Comparison of ENCODE assay signal across 9 cellular contexts in the genomic region with DNA sequence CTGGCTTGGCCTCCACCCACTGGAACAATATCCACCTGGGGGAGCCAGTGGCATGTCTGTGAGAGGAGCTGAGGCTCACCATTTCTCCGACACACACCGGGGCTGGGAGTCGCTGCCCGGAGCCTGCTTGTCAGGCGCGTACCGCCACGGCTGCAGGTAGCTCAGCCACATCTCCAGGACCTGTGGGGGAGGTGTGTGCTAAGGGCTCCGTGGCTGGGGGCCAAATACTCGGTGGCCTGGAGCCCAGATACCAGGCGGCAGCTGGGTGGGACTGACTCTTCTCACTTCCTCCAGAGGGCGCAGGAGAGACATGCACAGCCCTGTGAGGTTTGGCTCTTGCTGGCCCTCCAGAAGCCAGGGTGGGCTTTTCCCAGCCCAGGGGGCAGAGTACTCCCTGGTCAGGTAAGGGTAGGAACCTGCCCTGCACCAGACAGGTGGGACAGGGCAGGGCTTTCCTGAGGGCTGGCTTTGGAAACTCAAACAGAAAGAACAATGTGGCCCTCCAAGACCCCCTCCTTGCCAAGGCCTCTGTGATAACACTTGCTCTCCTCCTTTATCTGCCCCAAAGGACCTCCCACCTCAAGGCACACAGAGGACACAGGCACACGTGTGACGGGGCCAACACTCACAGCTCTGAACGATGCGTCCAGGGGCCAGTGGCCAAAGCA. TPM values are rescaled to one million over a fixed set of nuclear protein-coding genes. Genes with fewer than 3 reads are reported as not detected.
DNase-seq lines count a peak whose midpoint lies in the region; FAIRE-seq and TF ChIP-seq lines count a peak whose summit lies in the region.
"Not testable (repeated sequence)": the region's sequence is repeated elsewhere in the genome, so short reads cannot be mapped to it uniquely, and the experiment has no call there.
"Had no signal": no experiment of that assay in that cellular context is flagged by ENCODE, and none has a peak within 500 bp of the region (broad histone marks: within the 10 kb centered on the region; RNA-seq: fewer than 3 reads in every experiment).

No MANE protein-coding gene starts in this region.

- H3K9me3 ChIP-seq in left ventricle myocardium inferior (replicated peaks), result not testable (repeated sequence)

- TF ChIP-seq CTCF in left ventricle myocardium inferior (IDR thresholded peaks at IDR 0.05; ENCODE audit: borderline replicate concordance) (peak; percentile 74), nephron progenitor cell (IDR thresholded peaks at IDR 0.05) (peak; percentile 47)

- not testable (repeated sequence) for H3K27me3 ChIP-seq in left ventricle myocardium inferior (ENCODE audit: low read depth)

- intact Hi-C loops in left ventricle myocardium inferior (cut with micrococcal nuclease), result not testable (repeated sequence)

- peaks cover 15 to 19% (median 16%) of the 10 kb centered on the region in 3 donors for H3K4me1 Mint-ChIP-seq in IgD-negative memory B cell
- not testable (repeated sequence) for H3K4me1 Mint-ChIP-seq in nephron progenitor cell

- not testable (repeated sequence) for H3K4me1 ChIP-seq in left ventricle myocardium inferior

- H3K36me3 Mint-ChIP-seq in IgD-negative memory B cell; nephron progenitor cell (ENCODE audit: low read depth): not testable (repeated sequence)

- FAIRE-seq in urothelium cell line (lab: Jason Lieb, UNC), result peak; percentile 95

- not testable (repeated sequence) for H3K27me3 Mint-ChIP-seq in IgD-negative memory B cell; nephron progenitor cell (ENCODE audit: low read depth, poor library complexity)

- not testable (repeated sequence) for H3K27ac ChIP-seq in left ventricle myocardium inferior (replicated peaks)

- H3K9me3 Mint-ChIP-seq in IgD-negative memory B cell, nephron progenitor cell: not testable (repeated sequence)

- peak overlapping the region; percentile 27 to 98 (median 78) for H3K27ac Mint-ChIP-seq in IgD-negative memory B cell
- not testable (repeated sequence) for H3K27ac Mint-ChIP-seq in nephron progenitor cell

- DNase-seq in EH (ENCODE audit: low read depth), result peak; percentile 52
- DNase-seq in NCI-H2227 (lab: John Stamatoyannopoulos, UW; ENCODE audit: unreplicated experiment), result peak; percentile 59
- DNase-seq in SKM-1 treated with dmso at 0.1 percent for 144 hours (lab: John Stamatoyannopoulos, UW; ENCODE audit: unreplicated experiment), result peak; percentile 5
- DNase-seq in cerebellar cortex (ENCODE audit: low spot score), result peak; percentile 77
- DNase-seq in left ventricle myocardium inferior, result peak; percentile 73
- peak; percentile 44 for DNase-seq in nephron progenitor cell
- DNase-seq in urothelium cell line (ENCODE audit: low spot score), result peak; percentile 45

- H3K4me3 Mint-ChIP-seq in IgD-negative memory B cell, result peak overlapping the region in 1 of 4 donors; percentile 55
- not testable (repeated sequence) for H3K4me3 Mint-ChIP-seq in nephron progenitor cell

- H3K36me3 ChIP-seq in left ventricle myocardium inferior, result peaks cover 45% of the 10 kb centered on the region

- H3K4me3 ChIP-seq in left ventricle myocardium inferior, result not testable (repeated sequence)

RNA-seq across cellular contexts. Expression of gene CCDC74B, which starts 11.2 kb away (rescaled TPM):
- polyA plus RNA-seq in IgD-negative memory B cell, result not detected
- total RNA-seq in left ventricle myocardium inferior, result 0.44 TPM

RNA-seq across cellular contexts. Expression of gene SMPD4, which starts 25.3 kb away (rescaled TPM):
- polyA plus RNA-seq in IgD-negative memory B cell, result 43.3 TPM
- 26.7 TPM for total RNA-seq in left ventricle myocardium inferior

RNA-seq across cellular contexts. Expression of gene MZT2B, which starts 26.0 kb away (rescaled TPM):
- polyA plus RNA-seq in IgD-negative memory B cell, result 168 TPM
- total RNA-seq in left ventricle myocardium inferior, result 422 TPM

RNA-seq across cellular contexts. Expression of gene POTEF, which starts 27.1 kb away (rescaled TPM):
- polyA plus RNA-seq in IgD-negative memory B cell, result not detected
- total RNA-seq in left ventricle myocardium inferior, result not detected
- total RNA-seq: lower leg skin had no signal

RNA-seq across cellular contexts. Expression of gene TUBA3E, which starts 42.1 kb away (rescaled TPM):
- polyA plus RNA-seq in IgD-negative memory B cell, result not detected
- 47.1 TPM for total RNA-seq in left ventricle myocardium inferior
- total RNA-seq: lower leg skin had no signal

Comparison
In these comparisons a context has a peak if more than half of its experiments do, and no peak if none do; other contexts are left out.
1. DNase-seq: peak in every context shown above with its lines; median percentile 77 in cerebellar cortex; 73 in left ventricle myocardium inferior; 59 in NCI-H2227; 52 in EH; 45 in urothelium cell line; 44 in nephron progenitor cell; 5 in SKM-1 treated with dmso at 0.1 percent for 144 hours.